ENCODE assay signal across 16 cellular contexts in the genomic region with DNA sequence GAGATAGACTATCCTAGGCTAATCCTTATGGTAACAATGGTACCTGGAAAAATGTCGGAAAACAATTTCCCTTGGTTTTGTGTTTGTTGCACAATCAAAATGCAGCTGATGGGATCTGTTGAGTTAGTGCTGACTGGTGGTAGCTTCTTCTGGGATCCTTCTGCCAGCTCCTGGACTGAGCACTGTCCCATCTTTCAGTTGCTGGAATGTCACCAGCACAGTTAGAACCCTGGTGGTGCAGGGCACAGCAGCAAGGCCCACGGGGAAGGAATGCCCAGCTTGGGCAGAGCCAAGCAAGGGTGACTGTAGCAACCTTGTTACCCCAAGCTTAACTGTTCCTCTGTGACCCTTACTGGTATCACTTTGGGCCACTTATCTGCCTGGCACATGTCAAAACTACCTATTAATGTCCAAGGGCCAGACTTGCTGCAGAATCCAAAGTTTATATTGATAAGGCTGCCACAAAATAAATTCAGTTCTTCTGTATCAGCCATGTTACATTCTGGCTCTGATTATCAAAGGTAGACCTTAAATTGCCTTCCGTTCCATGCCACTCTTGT. TPM values are rescaled to one million over a fixed set of nuclear protein-coding genes. Genes with fewer than 3 reads are reported as not detected.
DNase-seq lines count a peak whose midpoint lies in the region; ATAC-seq and TF ChIP-seq lines count a peak whose summit lies in the region.
"Had no signal": no experiment of that assay in that cellular context is flagged by ENCODE, and none has a peak within 500 bp of the region (broad histone marks: within the 10 kb centered on the region; RNA-seq: fewer than 3 reads in every experiment).

No MANE protein-coding gene starts in this region.

- no peak overlapping the region for H3K4me3 ChIP-seq in right lobe of liver
- H3K4me3 ChIP-seq: GM23248 had no signal

- no peak for DNase-seq in stimulated activated naive CD8-positive, alpha-beta T cell treated with anti-CD3 and anti-CD28 coated beads, Interleukin-15, Interleukin-2, amounts not matched to agents 100 U/mL and 50 U/mL, for 24 hours
- DNase-seq in activated T-helper 1 cell treated with anti-CD3 and anti-CD28 coated beads, Interleukin-12 subunit alpha, Interleukin-12 subunit beta, Interleukin-2, Interleukin-4 antibody, amounts not matched to agents 30 ng/mL and 10 ng/mL and 1 ng/mL, durations not matched to agents 14 hours and 24 hours and 36 hours (ENCODE audit: low spot score), result no peak
- DNase-seq in right lobe of liver (no peak), C1 segment of cervical spinal cord (lab: John Stamatoyannopoulos, UW) (no peak), HEK293T (ENCODE audit: extremely low spot score) (no peak)
- DNase-seq: Caco-2; CD4-positive, CD25-positive, alpha-beta regulatory T cell; CD8-positive, alpha-beta T cell; DMS153; DND-41; GM23248; H9; HFFc6 had no signal

- TF ChIP-seq CTCF in right lobe of liver (IDR thresholded peaks at IDR 0.05), result no peak

- no peaks in the 10 kb centered on the region for H3K4me1 ChIP-seq in right lobe of liver
- H3K4me1 ChIP-seq: Caco-2 had no signal

- H3K36me3 Mint-ChIP-seq in stimulated activated naive CD8-positive, alpha-beta T cell treated with anti-CD3 and anti-CD28 coated beads, Interleukin-15, Interleukin-2, amounts not matched to agents 100 ng/mL and 50 ng/mL, for 24 hours (ENCODE audit: low read depth), result peaks cover 36% of the 10 kb centered on the region
- H3K36me3 Mint-ChIP-seq in activated T-helper 1 cell treated with anti-CD3 and anti-CD28 coated beads, Interleukin-12 subunit alpha, Interleukin-12 subunit beta, Interleukin-2, Interleukin-4 antibody, amounts not matched to agents 30 ng/mL and 10 ng/mL and 1 ng/mL, durations not matched to agents 14 hours and 24 hours and 36 hours (ENCODE audit: low read depth), result peaks cover 43% of the 10 kb centered on the region

- POLR2A ChIA-PET in HEK293T (lab: Yijun Ruan, JAX), result no interaction called here

- H3K27ac Mint-ChIP-seq in stimulated activated naive CD8-positive, alpha-beta T cell treated with anti-CD3 and anti-CD28 coated beads, Interleukin-15, Interleukin-2, amounts not matched to agents 100 ng/mL and 50 ng/mL, for 24 hours, result peak overlapping the region; percentile 63
- H3K27ac Mint-ChIP-seq in activated T-helper 1 cell treated with anti-CD3 and anti-CD28 coated beads, Interleukin-12 subunit alpha, Interleukin-12 subunit beta, Interleukin-2, Interleukin-4 antibody, amounts not matched to agents 30 ng/mL and 10 ng/mL and 1 ng/mL, durations not matched to agents 14 hours and 24 hours and 36 hours, result peak overlapping the region; percentile 79
- H3K27ac Mint-ChIP-seq: CD8-positive, alpha-beta T cell; H9; HFFc6 had no signal

- H3K4me3 Mint-ChIP-seq in stimulated activated naive CD8-positive, alpha-beta T cell treated with anti-CD3 and anti-CD28 coated beads, Interleukin-15, Interleukin-2, amounts not matched to agents 100 ng/mL and 50 ng/mL, for 24 hours, result no peak overlapping the region
- H3K4me3 Mint-ChIP-seq in activated T-helper 1 cell treated with anti-CD3 and anti-CD28 coated beads, Interleukin-12 subunit alpha, Interleukin-12 subunit beta, Interleukin-2, Interleukin-4 antibody, amounts not matched to agents 30 ng/mL and 10 ng/mL and 1 ng/mL, durations not matched to agents 14 hours and 24 hours and 36 hours, result no peak overlapping the region
- H3K4me3 Mint-ChIP-seq: CD4-positive, CD25-positive, alpha-beta regulatory T cell; CD8-positive, alpha-beta T cell; H9; HFFc6 had no signal

- H3K27me3 ChIP-seq in right lobe of liver, result no peaks in the 10 kb centered on the region

- peaks cover under 1% of the 10 kb centered on the region for H3K4me1 Mint-ChIP-seq in stimulated activated naive CD8-positive, alpha-beta T cell treated with anti-CD3 and anti-CD28 coated beads, Interleukin-15, Interleukin-2, amounts not matched to agents 100 ng/mL and 50 ng/mL, for 24 hours (ENCODE audit: low read depth)
- peaks cover 13% of the 10 kb centered on the region for H3K4me1 Mint-ChIP-seq in activated T-helper 1 cell treated with anti-CD3 and anti-CD28 coated beads, Interleukin-12 subunit alpha, Interleukin-12 subunit beta, Interleukin-2, Interleukin-4 antibody, amounts not matched to agents 30 ng/mL and 10 ng/mL and 1 ng/mL, durations not matched to agents 14 hours and 24 hours and 36 hours (ENCODE audit: low read depth)
- H3K4me1 Mint-ChIP-seq: H9 had no signal

- CTCF ChIA-PET in HEK293T (lab: Yijun Ruan, JAX), result no interaction called here

- intact Hi-C loops in activated T-helper 1 cell treated with anti-CD3 and anti-CD28 coated beads, Interleukin-12 subunit alpha, Interleukin-12 subunit beta, Interleukin-2, Interleukin-4 antibody, amounts not matched to agents 30 ng/mL and 10 ng/mL and 1 ng/mL, durations not matched to agents 14 hours and 24 hours and 36 hours (cut with micrococcal nuclease), result no loop called here
- intact Hi-C loops in right lobe of liver (cut with DNase I), result no loop called here

- H3K27me3 Mint-ChIP-seq in stimulated activated naive CD8-positive, alpha-beta T cell treated with anti-CD3 and anti-CD28 coated beads, Interleukin-15, Interleukin-2, amounts not matched to agents 100 ng/mL and 50 ng/mL, for 24 hours, result no peaks in the 10 kb centered on the region
- H3K27me3 Mint-ChIP-seq in activated T-helper 1 cell treated with anti-CD3 and anti-CD28 coated beads, Interleukin-12 subunit alpha, Interleukin-12 subunit beta, Interleukin-2, Interleukin-4 antibody, amounts not matched to agents 30 ng/mL and 10 ng/mL and 1 ng/mL, durations not matched to agents 14 hours and 24 hours and 36 hours (ENCODE audit: insufficient read depth), result no peaks in the 10 kb centered on the region
- H3K27me3 Mint-ChIP-seq: CD4-positive, CD25-positive, alpha-beta regulatory T cell had no signal

- TF ChIP-seq POLR2A in right lobe of liver (IDR thresholded peaks at IDR 0.05), result no peak

- peaks cover 0 to 8% (median 0%) of the 10 kb centered on the region in 4 donors for H3K36me3 ChIP-seq in right lobe of liver

- no peaks in the 10 kb centered on the region for H3K9me3 Mint-ChIP-seq in stimulated activated naive CD8-positive, alpha-beta T cell treated with anti-CD3 and anti-CD28 coated beads, Interleukin-15, Interleukin-2, amounts not matched to agents 100 ng/mL and 50 ng/mL, for 24 hours
- H3K9me3 Mint-ChIP-seq in activated T-helper 1 cell treated with anti-CD3 and anti-CD28 coated beads, Interleukin-12 subunit alpha, Interleukin-12 subunit beta, Interleukin-2, Interleukin-4 antibody, amounts not matched to agents 30 ng/mL and 10 ng/mL and 1 ng/mL, durations not matched to agents 14 hours and 24 hours and 36 hours, result no peaks in the 10 kb centered on the region
- H3K9me3 Mint-ChIP-seq: CD4-positive, CD25-positive, alpha-beta regulatory T cell; CD8-positive, alpha-beta T cell; HFFc6 had no signal

- WGBS in right lobe of liver (ENCODE audit: insufficient coverage, low coverage, low lambda C conversion rate, missing lambda C conversion rate), result 52% methylated on average over 2 of the region's 3 CpGs

- no peaks in the 10 kb centered on the region for H3K9me3 ChIP-seq in right lobe of liver
- H3K9me3 ChIP-seq: Caco-2 had no signal

- H3K27ac ChIP-seq in right lobe of liver, result no peak overlapping the region
- H3K27ac ChIP-seq: C4-2B, GM23248 had no signal

- ATAC-seq in stimulated activated naive CD8-positive, alpha-beta T cell treated with anti-CD3 and anti-CD28 coated beads, Interleukin-15, Interleukin-2, amounts not matched to agents 100 U/mL and 50 U/mL, for 24 hours, result no peak
- peak; percentile 10 to 61 (median 40) for ATAC-seq in right lobe of liver
- ATAC-seq: CD8-positive, alpha-beta T cell; HCT116 had no signal

TF ChIP-seq in HEK293T, 16 proteins besides CTCF, POLR2A, EP300 and RAD21:
- TF ChIP-seq CTBP1 (IDR thresholded peaks at IDR 0.05; ENCODE audit: borderline replicate concordance) (no peak), ZNF384 (IDR thresholded peaks at IDR 0.05) (no peak), ELF4 (IDR thresholded peaks at IDR 0.05) (no peak), BHLHE40 (IDR thresholded peaks at IDR 0.05; ENCODE audit: borderline replicate concordance) (no peak), SP1 (IDR thresholded peaks at IDR 0.05) (no peak), HDGF (IDR thresholded peaks at IDR 0.05; ENCODE audit: borderline replicate concordance) (no peak), ARNT (IDR thresholded peaks at IDR 0.05) (no peak), NFRKB (IDR thresholded peaks at IDR 0.05) (no peak), TARDBP (IDR thresholded peaks at IDR 0.05) (no peak), LEF1 (IDR thresholded peaks at IDR 0.05; ENCODE audit: borderline replicate concordance) (no peak), L3MBTL2 (conservative IDR thresholded peaks at IDR 0.05) (no peak), FOXA1 (IDR thresholded peaks at IDR 0.05) (no peak), FOXM1 (IDR thresholded peaks at IDR 0.05; ENCODE audit: borderline replicate concordance) (no peak)

RNA-seq across cellular contexts. Expression of gene GK, which starts 53.1 kb away (rescaled TPM):
- total RNA-seq in activated T-helper 1 cell treated with anti-CD3 and anti-CD28 coated beads, Interleukin-12 subunit alpha, Interleukin-12 subunit beta, Interleukin-2, Interleukin-4 antibody, amounts not matched to agents 30 ng/mL and 10 ng/mL and 1 ng/mL, durations not matched to agents 14 hours and 24 hours and 36 hours, result 71.1 and 77.5 TPM in 2 replicates
- 100 to 1,000 TPM in 3 of 6 experiments, 10 to 100 TPM in 3; 23.6 to 121 (median 73.2) TPM for total RNA-seq in right lobe of liver
